ENCODE assay signal across 21 cellular contexts in the genomic region with DNA sequence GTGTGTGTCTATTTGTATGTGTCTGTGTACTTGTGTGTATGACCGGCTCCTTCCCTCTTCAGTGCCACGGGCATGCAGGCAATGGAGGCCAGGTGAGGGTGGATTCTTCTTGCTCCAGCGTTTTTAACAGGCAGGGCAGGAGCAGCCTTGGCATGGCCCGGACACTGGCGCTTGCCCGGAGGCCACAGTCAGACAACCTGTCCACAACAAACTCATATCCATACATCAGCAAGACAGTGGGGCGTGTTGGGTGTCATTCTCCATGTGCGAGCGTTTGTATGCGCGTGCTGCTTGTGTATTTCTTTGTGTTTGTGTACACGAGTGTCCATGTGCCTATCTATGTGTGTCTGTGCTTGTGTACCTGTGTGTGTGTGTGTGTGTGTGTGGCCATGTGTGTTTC. TPM values are rescaled to one million over a fixed set of nuclear protein-coding genes. Genes with fewer than 3 reads are reported as not detected.
DNase-seq lines count a peak whose midpoint lies in the region; ATAC-seq, FAIRE-seq and TF ChIP-seq lines count a peak whose summit lies in the region.
"Had no signal": no experiment of that assay in that cellular context is flagged by ENCODE, and none has a peak within 500 bp of the region (broad histone marks: within the 10 kb centered on the region; RNA-seq: fewer than 3 reads in every experiment).

No MANE protein-coding gene starts in this region.

- no peak overlapping the region for H3K4me3 Mint-ChIP-seq in activated T-cell treated with anti-CD3 and anti-CD28 coated beads, Interleukin-2, amount 50 U/mL, for 24 hours
- H3K4me3 Mint-ChIP-seq: CD8-positive, alpha-beta T cell had no signal

- no peak overlapping the region for H3K4me2 ChIP-seq in HepG2 (ENCODE audit: low read depth, low read length)
- H3K4me2 ChIP-seq: BLaER1 treated with 17β-estradiol and CSF1 and Interleukin-3, amounts not matched to agents 10 nM and 100 nM; KMS-11; PC-9 had no signal

- H3K27me3 Mint-ChIP-seq in activated T-cell treated with anti-CD3 and anti-CD28 coated beads, Interleukin-2, amount 50 U/mL, for 24 hours, result no peaks in the 10 kb centered on the region

- no peak for ATAC-seq in RWPE2 (ENCODE audit: low read depth)
- ATAC-seq in HepG2, result no peak
- ATAC-seq: CD8-positive, alpha-beta T cell had no signal

- TF ChIP-seq RAD21 in HepG2 (CRISPR knock-in tag; IDR thresholded peaks at IDR 0.05), result no peak

- DNase-seq in H7 (peak; percentile 30), RWPE2 (ENCODE audit: low spot score) (peak; percentile 42), HepG2 (ENCODE audit: low spot score) (no peak), spleen (peak; percentile 59), EL (no peak), germinal center (ENCODE audit: low spot score) (no peak)
- DNase-seq in activated T-cell treated with anti-CD3 and anti-CD28 coated beads, Interleukin-2, amount 50 U/mL, for 24 hours, result no peak
- DNase-seq: Calu3, GOT3, MV-4-11, NCI-H187, NCI-H2107, NCI-H510A, NCI-H82, PC-9 had no signal

- TF ChIP-seq CTCF in RWPE2 (IDR thresholded peaks at IDR 0.05; ENCODE audit: poor library complexity, severe bottlenecking) (no peak), HepG2 (CRISPR knock-in tag; IDR thresholded peaks at IDR 0.05) (no peak), spleen (IDR thresholded peaks at IDR 0.05 in 8 of 11, conservative IDR thresholded peaks at IDR 0.05 in 3 of 11) (no peak)

- H3K36me3 ChIP-seq in H7 (replicated peaks; ENCODE audit: control insufficient read depth, insufficient read depth, low read length) (no peaks in the 10 kb centered on the region), RWPE2 (ENCODE audit: low read depth) (no peaks in the 10 kb centered on the region), HepG2 (replicated peaks in 1 of 2; ENCODE audit: control insufficient read depth in 1 of 2, insufficient read depth in 2 of 2, low read length in 2 of 2) (no peaks in the 10 kb centered on the region), spleen (no peaks in the 10 kb centered on the region)
- H3K36me3 ChIP-seq: BLaER1 treated with 17β-estradiol and CSF1 and Interleukin-3, amounts not matched to agents 10 nM and 100 nM had no signal

- POLR2A ChIA-PET in HepG2 (lab: Yijun Ruan, JAX), result no interaction called here

- no peak for TF ChIP-seq POLR2A in HepG2 (IDR thresholded peaks at IDR 0.05; ENCODE audit: insufficient read depth in 1 of 2, low read depth in 2 of 2, low read length in 2 of 2)
- no peak for TF ChIP-seq POLR2A in spleen (IDR thresholded peaks at IDR 0.05)

- in situ Hi-C loops in HepG2 (cut with HindIII; ENCODE audit: extremely low pct_ligation_motif_present, low pct_unique_long_range_greater_than_20kb), result loop anchor here (5.0 kb wide), 2 partner anchors 40 to 195 kb away; no protein-coding TSS in a partner anchor

- H3K36me3 Mint-ChIP-seq in activated T-cell treated with anti-CD3 and anti-CD28 coated beads, Interleukin-2, amount 50 U/mL, for 24 hours (ENCODE audit: low read depth), result peaks cover 1% of the 10 kb centered on the region
- H3K36me3 Mint-ChIP-seq: CD8-positive, alpha-beta T cell had no signal

- no peak overlapping the region for H3K27ac Mint-ChIP-seq in activated T-cell treated with anti-CD3 and anti-CD28 coated beads, Interleukin-2, amount 50 U/mL, for 24 hours
- H3K27ac Mint-ChIP-seq: CD8-positive, alpha-beta T cell had no signal

- FAIRE-seq in HepG2 (lab: Jason Lieb, UNC), result no peak
- FAIRE-seq: GM12892 had no signal

- H3K4me3 ChIP-seq in H7 (ENCODE audit: insufficient read depth, low read depth, low read length) (no peak overlapping the region), RWPE2 (ENCODE audit: severe bottlenecking) (no peak overlapping the region), HepG2 (replicated peaks in 1 of 3; ENCODE audit: insufficient read depth in 1 of 3, low read depth in 2 of 3, low read length in 3 of 3) (no peak overlapping the region), spleen (no peak overlapping the region)
- H3K4me3 ChIP-seq: BLaER1 treated with 17β-estradiol and CSF1 and Interleukin-3, amounts not matched to agents 10 nM and 100 nM; PC-9 had no signal

- BruUV-seq in HepG2 (replicated peaks; lab: Mats Ljungman, UMichigan), result no TSS peak

- H3K9ac ChIP-seq in HepG2 (ENCODE audit: insufficient read depth, low read depth, low read length), result no peak overlapping the region
- H3K9ac ChIP-seq: BLaER1 treated with 17β-estradiol and CSF1 and Interleukin-3, amounts not matched to agents 10 nM and 100 nM; KMS-11 had no signal

- H3K4me1 ChIP-seq in RWPE2 (ENCODE audit: insufficient read depth, poor library complexity, severe bottlenecking), result no peaks in the 10 kb centered on the region
- peaks cover 10% of the 10 kb centered on the region for H3K4me1 ChIP-seq in HepG2 (ENCODE audit: insufficient read depth, low read length)
- H3K4me1 ChIP-seq in spleen, result peaks cover 3 to 31% (median 17%) of the 10 kb centered on the region in 6 donors

- TF ChIP-seq EP300 in HepG2 (IDR thresholded peaks at IDR 0.05; ENCODE audit: low read depth in 2 of 2, low read length in 2 of 2) (no peak), HepG2 (CRISPR knock-in tag; IDR thresholded peaks at IDR 0.05; ENCODE audit: borderline replicate concordance) (no peak)

- no peaks in the 10 kb centered on the region for H3K9me3 ChIP-seq in RWPE2 (ENCODE audit: severe bottlenecking)
- H3K9me3 ChIP-seq in HepG2 (ENCODE audit: low read length), result no peaks in the 10 kb centered on the region
- H3K9me3 ChIP-seq in spleen, result no peaks in the 10 kb centered on the region
- H3K9me3 ChIP-seq: BLaER1 treated with 17β-estradiol and CSF1 and Interleukin-3, amounts not matched to agents 10 nM and 100 nM had no signal

- CTCF ChIA-PET in HepG2 (lab: Yijun Ruan, JAX; ENCODE audit: low intra/inter-chr PET ratio, low total read pairs), result interaction anchor here (3.3 kb wide), 1 partner anchor 40 kb away, joined by 15 read pairs; no protein-coding TSS in a partner anchor

- H4K20me1 ChIP-seq in HepG2 (ENCODE audit: insufficient read depth, low read length), result no peaks in the 10 kb centered on the region

- intact Hi-C loops in HepG2 (cut with micrococcal nuclease; ENCODE audit: unreplicated experiment), result no loop called here
- intact Hi-C loops in spleen (cut with DNase I; ENCODE audit: low total_unique reads), result no loop called here

- 23% methylated on average over 7 of the region's 12 CpGs for WGBS in HepG2 (ENCODE audit: low lambda C conversion rate)
- 83 to 92% (median 84%) methylated on average over 12 of the region's 12 CpGs for WGBS in spleen, 5 donors

- H2AFZ ChIP-seq in HepG2 (ENCODE audit: low read length), result no peak overlapping the region
- H2AFZ ChIP-seq: PC-9 had no signal

- H3K27me3 ChIP-seq in H7 (ENCODE audit: control insufficient read depth, insufficient read depth, low read length), result no peaks in the 10 kb centered on the region
- H3K27me3 ChIP-seq in RWPE2 (ENCODE audit: insufficient read depth, poor library complexity, severe bottlenecking), result no peaks in the 10 kb centered on the region
- peaks cover 4 to 39% of the 10 kb centered on the region in 2 experiments; a peak in 3 of 5 replicates for H3K27me3 ChIP-seq in HepG2 (ENCODE audit: control insufficient read depth in 1 of 2, insufficient read depth in 2 of 2, low read length in 2 of 2)
- H3K27me3 ChIP-seq in spleen (replicated peaks in 1 of 7), result no peaks in the 10 kb centered on the region
- H3K27me3 ChIP-seq: BLaER1 treated with 17β-estradiol and CSF1 and Interleukin-3, amounts not matched to agents 10 nM and 100 nM had no signal

- H3K9me3 Mint-ChIP-seq in activated T-cell treated with anti-CD3 and anti-CD28 coated beads, Interleukin-2, amount 50 U/mL, for 24 hours, result no peaks in the 10 kb centered on the region
- H3K9me3 Mint-ChIP-seq: CD8-positive, alpha-beta T cell had no signal

- peaks cover 7% of the 10 kb centered on the region for H3K4me1 Mint-ChIP-seq in activated T-cell treated with anti-CD3 and anti-CD28 coated beads, Interleukin-2, amount 50 U/mL, for 24 hours (ENCODE audit: low read depth)

- H3K27ac ChIP-seq in RWPE2 (ENCODE audit: poor library complexity, severe bottlenecking) (no peak overlapping the region), HepG2 (ENCODE audit: extremely low read length, insufficient read depth, low read length) (no peak overlapping the region), spleen (no peak overlapping the region)
- H3K27ac ChIP-seq: BLaER1 treated with 17β-estradiol and CSF1 and Interleukin-3, amounts not matched to agents 10 nM and 100 nM; KMS-11; PC-9; RWPE1 had no signal

- H3K79me2 ChIP-seq in HepG2 (ENCODE audit: insufficient read depth, low read length), result no peaks in the 10 kb centered on the region

RNA-seq across cellular contexts. Expression of a gene that starts 29.8 kb away (rescaled TPM):
- 32.3 and 35.2 TPM in 2 replicates for total RNA-seq in H7 (2014; rRNA removed; shearing (Covaris generic))
- not detected in 2 replicates for total RNA-seq in HepG2 (2016; rRNA removed; fragmentation: Illumina TruSeq; extraction: Trizol)
- total RNA-seq in HepG2 (2016; cell fraction: cytosol; rRNA removed; fragmentation: Illumina TruSeq; extraction: Trizol; ENCODE audit: low read depth), result not detected in 2 replicates
- total RNA-seq in HepG2 (2016; cell fraction: insoluble cytoplasmic fraction; rRNA removed; fragmentation: Illumina TruSeq; extraction: Trizol), result not detected in 2 replicates
- total RNA-seq in HepG2 (2016; cell fraction: membrane; rRNA removed; fragmentation: Illumina TruSeq; extraction: Trizol), result not detected in 2 replicates
- not detected in 2 replicates for total RNA-seq in HepG2 (2016; cell fraction: nucleus; rRNA removed; fragmentation: Illumina TruSeq; extraction: Trizol)
- polyA plus RNA-seq in HepG2 (2011; rRNA removed), result not detected in 2 replicates
- not detected in 2 replicates for polyA plus RNA-seq in HepG2 (2011; cell fraction: cytosol; rRNA removed)
- polyA plus RNA-seq in HepG2 (2011; cell fraction: nucleus; rRNA removed), result 0.10 TPM in 1 of 2 replicates, not detected in the other
- not detected in 2 replicates for polyA plus RNA-seq in HepG2 (2012)
- polyA plus RNA-seq in HepG2 (2016; cell fraction: cytosol; fragmentation: Illumina TruSeq; extraction: Trizol; ENCODE audit: low read depth), result not detected in 2 replicates
- not detected in 2 replicates for polyA plus RNA-seq in HepG2 (2016; cell fraction: insoluble cytoplasmic fraction; fragmentation: Illumina TruSeq; extraction: Trizol; ENCODE audit: low read depth)
- not detected in 2 replicates for polyA plus RNA-seq in HepG2 (2016; cell fraction: membrane; fragmentation: Illumina TruSeq; extraction: Trizol; ENCODE audit: low read depth)
- not detected in 2 replicates for polyA plus RNA-seq in HepG2 (2016; cell fraction: nucleus; fragmentation: Illumina TruSeq; extraction: Trizol; ENCODE audit: insufficient read depth, low read depth)
- polyA minus RNA-seq in HepG2 (2011; rRNA and poly(A)+ RNA removed; ENCODE audit: low replicate concordance), result not detected in 2 replicates
- polyA minus RNA-seq in HepG2 (2011; cell fraction: cytosol; rRNA and poly(A)+ RNA removed), result not detected in 2 replicates
- not detected in 2 replicates for polyA minus RNA-seq in HepG2 (2011; cell fraction: nucleus; rRNA and poly(A)+ RNA removed)
- 10 to 100 TPM in 6 of 7 donors, 1 to 10 TPM in 1; 5.1 to 38.7 (median 21.9) TPM for total RNA-seq in spleen
- polyA plus RNA-seq in spleen, result 100 to 1,000 TPM in 1 of 3 donors, 10 to 100 TPM in 2; 61.8 to 190 (median 67.1) TPM
- total RNA-seq: Calu3; CD8-positive, alpha-beta T cell; PC-9; SK-MEL-5 had no signal

RNA-seq across cellular contexts. Expression of a gene that starts 44.0 kb away (rescaled TPM):
- total RNA-seq in H7 (2014; rRNA removed; shearing (Covaris generic)), result 3.0 and 4.1 TPM in 2 replicates
- total RNA-seq in HepG2 (2016; rRNA removed; fragmentation: Illumina TruSeq; extraction: Trizol), result not detected in 2 replicates
- not detected in 2 replicates for total RNA-seq in HepG2 (2016; cell fraction: cytosol; rRNA removed; fragmentation: Illumina TruSeq; extraction: Trizol; ENCODE audit: low read depth)
- not detected in 2 replicates for total RNA-seq in HepG2 (2016; cell fraction: insoluble cytoplasmic fraction; rRNA removed; fragmentation: Illumina TruSeq; extraction: Trizol)
- not detected in 2 replicates for total RNA-seq in HepG2 (2016; cell fraction: membrane; rRNA removed; fragmentation: Illumina TruSeq; extraction: Trizol)
- not detected in 2 replicates for total RNA-seq in HepG2 (2016; cell fraction: nucleus; rRNA removed; fragmentation: Illumina TruSeq; extraction: Trizol)
- 0.13 TPM in 1 of 2 replicates, not detected in the other for polyA plus RNA-seq in HepG2 (2011; rRNA removed)
- polyA plus RNA-seq in HepG2 (2011; cell fraction: cytosol; rRNA removed), result 0.06 TPM in 1 of 2 replicates, not detected in the other
- polyA plus RNA-seq in HepG2 (2011; cell fraction: nucleus; rRNA removed), result not detected in 2 replicates
- polyA plus RNA-seq in HepG2 (2012), result not detected in 2 replicates
- polyA plus RNA-seq in HepG2 (2016; cell fraction: cytosol; fragmentation: Illumina TruSeq; extraction: Trizol; ENCODE audit: low read depth), result not detected in 2 replicates
- not detected in 2 replicates for polyA plus RNA-seq in HepG2 (2016; cell fraction: insoluble cytoplasmic fraction; fragmentation: Illumina TruSeq; extraction: Trizol; ENCODE audit: low read depth)
- polyA plus RNA-seq in HepG2 (2016; cell fraction: membrane; fragmentation: Illumina TruSeq; extraction: Trizol; ENCODE audit: low read depth), result not detected in 2 replicates
- polyA plus RNA-seq in HepG2 (2016; cell fraction: nucleus; fragmentation: Illumina TruSeq; extraction: Trizol; ENCODE audit: insufficient read depth, low read depth), result not detected in 2 replicates
- 0.16 TPM in 1 of 2 replicates, not detected in the other for polyA minus RNA-seq in HepG2 (2011; rRNA and poly(A)+ RNA removed; ENCODE audit: low replicate concordance)
- polyA minus RNA-seq in HepG2 (2011; cell fraction: cytosol; rRNA and poly(A)+ RNA removed), result not detected in 2 replicates
- not detected in 2 replicates for polyA minus RNA-seq in HepG2 (2011; cell fraction: nucleus; rRNA and poly(A)+ RNA removed)
- total RNA-seq in spleen, result 10 to 100 TPM in 2 of 7 donors, 1 to 10 TPM in 5; 1.9 to 16.2 (median 7.3) TPM
- polyA plus RNA-seq in spleen, result 1 to 10 TPM; 2.6 to 6.7 (median 5.3) TPM
- total RNA-seq: Calu3; CD8-positive, alpha-beta T cell; PC-9; SK-MEL-5 had no signal

Comparison
In these comparisons a context has a peak if more than half of its experiments do, and no peak if none do; other contexts are left out.
1. DNase-seq: peak in H7 (single experiment), RWPE2 (single experiment) and spleen (single experiment); none in HepG2 (single experiment), EL (single experiment), germinal center (single experiment) and activated T-cell treated with anti-CD3 and anti-CD28 coated beads, Interleukin-2, amount 50 U/mL, for 24 hours (single experiment).
2. RNA of a gene that starts 29.8 kb away (total RNA-seq): 32.3 to 35.2 TPM in H7 and 5.1 to 38.7 TPM in spleen; not detected in HepG2; every median in the first group is over 4 times any median in the second.